In the genomic region with DNA sequence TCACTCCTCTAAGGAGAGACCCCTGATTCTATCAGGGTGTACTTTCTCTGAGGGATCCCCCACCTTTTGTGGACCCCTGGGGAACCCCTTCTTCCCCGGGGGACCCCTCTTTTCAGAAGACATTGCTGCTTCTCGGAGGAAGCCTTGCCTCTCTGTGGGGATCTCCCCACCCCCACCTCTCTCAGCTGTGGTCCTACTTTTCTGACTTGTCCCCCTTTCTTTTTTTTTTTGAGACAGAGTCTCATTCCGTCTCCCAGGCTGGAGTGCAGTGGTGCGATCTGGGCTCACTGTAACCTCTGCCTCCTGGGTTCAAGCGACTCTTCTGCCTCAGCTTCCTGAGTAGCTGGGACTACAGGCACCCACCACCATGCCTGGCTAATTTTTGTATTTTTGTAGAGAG, we compare ENCODE assay signal across 8 cellular contexts. TPM values are rescaled to one million over a fixed set of nuclear protein-coding genes. Genes with fewer than 3 reads are reported as not detected.
DNase-seq lines count a peak whose midpoint lies in the region; ATAC-seq, FAIRE-seq and TF ChIP-seq lines count a peak whose summit lies in the region.

No MANE protein-coding gene starts in this region.

- POLR2A ChIA-PET in naive thymus-derived CD4-positive, alpha-beta T cell (lab: Charles Lee) = interaction anchor here (1.0 to 2.4 kb wide), 3 partner anchors 14 to 22 kb away, joined by 5 to 14 read pairs (median 5); partner anchors contain the start of gene GATAD2A

- H3K27me3 ChIP-seq in bronchial epithelial cell (ENCODE audit: control insufficient read depth, insufficient read depth, low read length) = no peaks in the 10 kb centered on the region
- no peaks in the 10 kb centered on the region for H3K27me3 ChIP-seq in naive thymus-derived CD4-positive, alpha-beta T cell (ENCODE audit: control insufficient read depth in 2 of 2, insufficient read depth in 2 of 2, low read length in 2 of 2)

- FAIRE-seq in bronchial epithelial cell (lab: Jason Lieb, UNC) = no peak

- H3K27ac Mint-ChIP-seq in IgD-negative memory B cell = peak overlapping the region in 2 of 3 donors; percentile 99
- H3K27ac Mint-ChIP-seq in naive thymus-derived CD4-positive, alpha-beta T cell = peak overlapping the region; percentile 81 to 97 (median 89)

- DNase-seq in AG10803 (ENCODE audit: low read depth) (no peak), bronchial epithelial cell (ENCODE audit: low read depth) (no peak), NCI-H2227 (lab: John Stamatoyannopoulos, UW; ENCODE audit: unreplicated experiment) (no peak), cerebellar cortex (ENCODE audit: low spot score) (no peak)
- no peak for DNase-seq in naive thymus-derived CD4-positive, alpha-beta T cell

- peak overlapping the region; percentile 74 for H3K4me3 ChIP-seq in AG10803 (ENCODE audit: low read length)
- peak overlapping the region; percentile 76 for H3K4me3 ChIP-seq in bronchial epithelial cell (ENCODE audit: low read depth, low read length)
- H3K4me3 ChIP-seq in naive thymus-derived CD4-positive, alpha-beta T cell (ENCODE audit: low read length) = peak overlapping the region; percentile 86

- CTCF ChIA-PET in naive thymus-derived CD4-positive, alpha-beta T cell (lab: Charles Lee) = interaction anchor here (0.8 to 1.1 kb wide), 3 partner anchors 12 to 104 kb away, joined by 3 to 6 read pairs (median 4); no protein-coding TSS in a partner anchor

- no peaks in the 10 kb centered on the region for H3K36me3 Mint-ChIP-seq in IgD-negative memory B cell
- H3K36me3 Mint-ChIP-seq in naive thymus-derived CD4-positive, alpha-beta T cell = peaks cover 0 to 10% (median 0%) of the 10 kb centered on the region in 5 donors

- H3K27me3 Mint-ChIP-seq in IgD-negative memory B cell = no peaks in the 10 kb centered on the region
- no peaks in the 10 kb centered on the region for H3K27me3 Mint-ChIP-seq in naive thymus-derived CD4-positive, alpha-beta T cell

- intact Hi-C loops in naive thymus-derived CD4-positive, alpha-beta T cell (cut with micrococcal nuclease) = loop anchor here (5.0 kb wide), 3 partner anchors 195 to 275 kb away; partner anchors contain the start of genes ATP13A1 (in 1 of the 2), BORCS8 (in 1 of the 2), GMIP (in 1 of the 2) and RFXANK (in 1 of the 2)

- H3K4me3 Mint-ChIP-seq in IgD-negative memory B cell = peak overlapping the region; percentile 83 to 99 (median 92)
- H3K4me3 Mint-ChIP-seq in naive thymus-derived CD4-positive, alpha-beta T cell = peak overlapping the region; percentile 91 to 99 (median 94)

- peak overlapping the region; percentile 88 for H3K27ac ChIP-seq in naive thymus-derived CD4-positive, alpha-beta T cell (ENCODE audit: low read depth, low read length)

- no peaks in the 10 kb centered on the region for H3K9me3 Mint-ChIP-seq in IgD-negative memory B cell
- no peaks in the 10 kb centered on the region for H3K9me3 Mint-ChIP-seq in naive thymus-derived CD4-positive, alpha-beta T cell

- peaks cover 29 to 54% of the 10 kb centered on the region in 2 donors for H3K4me1 ChIP-seq in naive thymus-derived CD4-positive, alpha-beta T cell (ENCODE audit: control insufficient read depth in 2 of 2, insufficient read depth in 2 of 2, low read length in 2 of 2)

- no peaks in the 10 kb centered on the region for H3K36me3 ChIP-seq in bronchial epithelial cell (ENCODE audit: control insufficient read depth, insufficient read depth, low read length)
- H3K36me3 ChIP-seq in naive thymus-derived CD4-positive, alpha-beta T cell (ENCODE audit: control insufficient read depth in 2 of 3, insufficient read depth in 3 of 3, low read length in 3 of 3) = no peaks in the 10 kb centered on the region

- H3K9me3 ChIP-seq in naive thymus-derived CD4-positive, alpha-beta T cell (ENCODE audit: control insufficient read depth in 2 of 3, low read length in 3 of 3) = no peaks in the 10 kb centered on the region

- H3K4me1 Mint-ChIP-seq in IgD-negative memory B cell = peaks cover 23 to 32% (median 27%) of the 10 kb centered on the region in 3 donors
- H3K4me1 Mint-ChIP-seq in naive thymus-derived CD4-positive, alpha-beta T cell = peaks cover 50 to 64% (median 59%) of the 10 kb centered on the region in 7 donors

- no peak for ATAC-seq in naive thymus-derived CD4-positive, alpha-beta T cell
- no peak for ATAC-seq in GM21717 (IDR thresholded peaks at IDR 0.05; ENCODE audit: unreplicated experiment)
- no peak for ATAC-seq in GM18861 (IDR thresholded peaks at IDR 0.05; ENCODE audit: unreplicated experiment)

- TF ChIP-seq CTCF in AG10803 (conservative IDR thresholded peaks at IDR 0.05; ENCODE audit: low read length) (no peak), bronchial epithelial cell (IDR thresholded peaks at IDR 0.05; ENCODE audit: insufficient read depth, low read length, severe bottlenecking) (no peak)

RNA-seq across cellular contexts. Expression of gene GATAD2A, which starts 18.4 kb away (rescaled TPM):
- polyA plus RNA-seq in IgD-negative memory B cell = 16.6 TPM
- 48.4 and 49.0 TPM in 2 replicates for total RNA-seq in bronchial epithelial cell
- 100 to 1,000 TPM in 4 of 5 experiments, 10 to 100 TPM in 1; 97.9 to 123 (median 116) TPM for total RNA-seq in naive thymus-derived CD4-positive, alpha-beta T cell
- polyA plus RNA-seq in naive thymus-derived CD4-positive, alpha-beta T cell = 10 to 100 TPM; 11.3 to 25.7 TPM
